In the genomic region with DNA sequence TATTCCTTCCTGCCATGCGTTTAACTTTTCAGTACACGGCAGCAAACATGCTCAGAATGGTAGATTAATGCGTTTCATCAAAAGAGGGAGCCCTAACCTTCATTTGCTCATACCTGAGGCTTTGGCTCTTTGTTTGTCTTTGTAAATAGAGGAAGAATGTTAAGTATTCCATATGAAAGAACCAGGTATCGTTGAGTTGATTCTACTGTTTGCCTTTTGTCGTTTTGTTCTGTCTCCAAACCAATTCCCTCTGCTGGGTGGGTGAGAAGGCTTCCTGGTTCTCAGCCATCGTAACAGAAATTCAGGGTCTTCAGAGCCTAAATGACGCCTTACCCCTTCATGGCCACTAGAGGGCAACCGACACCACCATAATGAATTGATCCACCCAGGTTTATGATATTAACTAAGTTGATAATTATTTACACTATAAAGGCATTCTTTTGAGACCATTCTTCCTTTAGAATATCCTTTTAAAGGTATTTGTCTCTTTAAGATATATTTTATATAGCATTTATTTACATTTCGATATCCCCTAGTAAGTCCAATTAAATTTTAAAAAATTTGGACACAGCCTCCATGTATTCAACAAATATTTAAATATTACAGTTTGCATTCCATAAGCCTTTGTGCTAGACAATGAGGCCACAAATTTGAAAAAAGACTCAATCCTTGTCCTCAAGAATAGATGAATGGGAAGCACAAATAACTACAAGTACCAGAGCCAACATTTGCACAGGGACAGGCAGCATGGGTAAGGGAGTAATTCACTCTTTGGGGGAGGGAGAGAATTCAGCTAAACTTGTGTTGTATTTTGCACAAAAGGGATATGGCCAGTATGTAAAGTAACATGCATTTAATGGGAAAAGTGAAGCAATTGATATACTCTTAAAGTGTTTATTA, we compare ENCODE assay signal across 8 cellular contexts. TPM values are rescaled to one million over a fixed set of nuclear protein-coding genes. Genes with fewer than 3 reads are reported as not detected.
DNase-seq lines count a peak whose midpoint lies in the region; ATAC-seq, FAIRE-seq and TF ChIP-seq lines count a peak whose summit lies in the region.

No MANE protein-coding gene starts in this region.

- H2AFZ ChIP-seq in IMR-90 (replicated peaks; ENCODE audit: low read length, poor library complexity) (peak overlapping the region; percentile 74), PC-3 (ENCODE audit: low read length) (peak overlapping the region; percentile 71), osteoblast (ENCODE audit: low read length) (peak overlapping the region; percentile 85)

- H3K18ac ChIP-seq in IMR-90 (ENCODE audit: low read depth, low read length) = peak overlapping the region; percentile 66

- H2AK5ac ChIP-seq in IMR-90 (ENCODE audit: low read depth, low read length) = no peak overlapping the region

- H3K27me3 ChIP-seq in IMR-90 (ENCODE audit: control insufficient read depth, insufficient read depth, low read length) (peaks cover 13% of the 10 kb centered on the region), PC-3 (ENCODE audit: low read length) (no peaks in the 10 kb centered on the region), foreskin keratinocyte (no peaks in the 10 kb centered on the region), osteoblast (ENCODE audit: insufficient read depth, low read length) (peaks cover 14% of the 10 kb centered on the region)

- no peaks in the 10 kb centered on the region for H3K36me3 Mint-ChIP-seq in activated T-helper 17 cell treated with anti-CD3 and anti-CD28 coated beads, Interleukin-2, amount 50 U/mL, for 72 hours (ENCODE audit: low read depth)

- H3K9ac ChIP-seq in IMR-90 (ENCODE audit: low read depth, low read length) = no peak overlapping the region
- no peak overlapping the region for H3K9ac ChIP-seq in PC-3 (ENCODE audit: low read length)

- peak; percentile 87 for TF ChIP-seq CTCF in IMR-90 (conservative IDR thresholded peaks at IDR 0.05; ENCODE audit: low read depth, low read length)
- TF ChIP-seq CTCF in PC-3 (conservative IDR thresholded peaks at IDR 0.05; ENCODE audit: low read depth, low read length) = peak; percentile 96
- peak; percentile 90 for TF ChIP-seq CTCF in foreskin keratinocyte (conservative IDR thresholded peaks at IDR 0.05)
- TF ChIP-seq CTCF in osteoblast (IDR thresholded peaks at IDR 0.05; ENCODE audit: extremely low read depth, low read depth, low read length) = peak; percentile 84

- H2BK5ac ChIP-seq in IMR-90 (ENCODE audit: low read depth, low read length, poor library complexity, severe bottlenecking) = no peak overlapping the region

- peak; percentile 91 for TF ChIP-seq RAD21 in IMR-90 (IDR thresholded peaks at IDR 0.05; ENCODE audit: low read length)

- H3K4me1 ChIP-seq in IMR-90 (ENCODE audit: control insufficient read depth, insufficient read depth, low read length) (peaks cover 3% of the 10 kb centered on the region; the same call in 1 of the 2 replicates), PC-3 (ENCODE audit: insufficient read depth, low read length) (no peaks in the 10 kb centered on the region), foreskin keratinocyte (no peaks in the 10 kb centered on the region), osteoblast (ENCODE audit: insufficient read depth, low read length) (no peaks in the 10 kb centered on the region)

- WGBS in IMR-90 (ENCODE audit: extremely low coverage in 2 of 2, insufficient read length in 1 of 2), 2 experiments = no CpG with 5 or more reads among the region's 9 CpGs

- dilution Hi-C loops in IMR-90 (cut with HindIII; ENCODE audit: low sequenced_read_pairs, unreplicated experiment) = no loop called here

- H3K4me3 ChIP-seq in IMR-90 (ENCODE audit: insufficient read depth, low read depth, low read length) = peak overlapping the region; percentile 24; the same call in 1 of the 2 replicates
- peak overlapping the region; percentile 67 for H3K4me3 ChIP-seq in PC-3 (ENCODE audit: low read length)
- H3K4me3 ChIP-seq in osteoblast (ENCODE audit: insufficient read depth, low read length) = peak overlapping the region; percentile 49

- in situ Hi-C loops in IMR-90 (cut with MboI; ENCODE audit: low sequenced_read_pairs) = loop anchor here (5.0 kb wide), 1 partner anchor 136 kb away; no protein-coding TSS in a partner anchor

- no peak overlapping the region for H4K91ac ChIP-seq in IMR-90 (ENCODE audit: insufficient read depth, low read depth, low read length)

- ATAC-seq in GM21723 (IDR thresholded peaks at IDR 0.05; ENCODE audit: unreplicated experiment) = peak; percentile 96
- peak; percentile 92 for ATAC-seq in IMR-90 (ENCODE audit: low read depth)
- ATAC-seq in PC-3 = peak; percentile 90
- peak; percentile 77 for ATAC-seq in activated T-helper 17 cell treated with anti-CD3 and anti-CD28 coated beads, Interleukin-2, amount 50 U/mL, for 72 hours (replicated peaks)
- ATAC-seq in foreskin keratinocyte = peak; percentile 85

- H3K9me3 ChIP-seq in IMR-90 (ENCODE audit: control insufficient read depth, insufficient read depth, low read length) (no peaks in the 10 kb centered on the region), PC-3 (ENCODE audit: low read length) (no peaks in the 10 kb centered on the region), osteoblast (ENCODE audit: low read depth, low read length) (no peaks in the 10 kb centered on the region)

- no peaks in the 10 kb centered on the region for H4K20me1 ChIP-seq in IMR-90 (ENCODE audit: insufficient read depth, low read length)
- no peaks in the 10 kb centered on the region for H4K20me1 ChIP-seq in PC-3 (ENCODE audit: low read length)
- no peaks in the 10 kb centered on the region for H4K20me1 ChIP-seq in osteoblast (ENCODE audit: insufficient read depth, low read length)

- DNase-seq in EH (ENCODE audit: low read depth) = peak; percentile 70
- peak; percentile 66 for DNase-seq in IMR-90
- peak; percentile 75 for DNase-seq in PC-3
- DNase-seq in foreskin keratinocyte = peak; percentile 42 to 66
- DNase-seq in osteoblast (ENCODE audit: insufficient read length, low spot score, missing footprints) = peak; percentile 93
- peak; percentile 77 for DNase-seq in urothelium cell line (ENCODE audit: low spot score)

- peak overlapping the region; percentile 23; the same call in 1 of the 2 replicates for H4K5ac ChIP-seq in IMR-90 (ENCODE audit: low read depth, low read length)

- intact Hi-C loops in IMR-90 (cut with micrococcal nuclease) (loop anchor here (1.0 to 2.0 kb wide), 4 partner anchors 135 to 356 kb away; a partner anchor contains a TSS), PC-3 (cut with micrococcal nuclease) (loop anchor here (1.0 to 5.0 kb wide), 5 partner anchors 93 to 356 kb away; a partner anchor contains a TSS)

- POLR2A ChIA-PET in IMR-90 (lab: Charles Lee; ENCODE audit: unreplicated experiment) (no interaction called here), PC-3 (lab: Charles Lee; ENCODE audit: unreplicated experiment) (no interaction called here)

- no peak overlapping the region for H3K56ac ChIP-seq in IMR-90 (ENCODE audit: extremely low read depth, insufficient read depth, low read length)

- H3K79me1 ChIP-seq in IMR-90 (ENCODE audit: low read depth in 1 of 2, low read length in 2 of 2) = no peaks in the 10 kb centered on the region

- H3K27ac ChIP-seq in IMR-90 (ENCODE audit: insufficient read depth, low read length) (no peak overlapping the region), PC-3 (ENCODE audit: low read length) (no peak overlapping the region), foreskin keratinocyte (no peak overlapping the region), osteoblast (ENCODE audit: low read depth, low read length) (no peak overlapping the region)

- no peaks in the 10 kb centered on the region for H3K9me1 ChIP-seq in IMR-90 (ENCODE audit: insufficient read depth, low read length)

- no peak overlapping the region for H2AK9ac ChIP-seq in IMR-90 (replicated peaks; ENCODE audit: low read depth, low read length, poor library complexity)

- 0 out of 2 replicates have a peak, but pooled peaks have one; percentile 29 for TF ChIP-seq POLR2A in IMR-90 (IDR thresholded peaks at IDR 0.05; ENCODE audit: low read depth, low read length)

- H3K4me2 ChIP-seq in IMR-90 (ENCODE audit: low read depth, low read length) = peak overlapping the region; percentile 97
- H3K4me2 ChIP-seq in PC-3 (ENCODE audit: low read length) = peak overlapping the region; percentile 86
- peak overlapping the region; percentile 83 for H3K4me2 ChIP-seq in osteoblast (ENCODE audit: insufficient read depth, low read length)

- BruUV-seq in IMR-90 (replicated peaks; lab: Mats Ljungman, UMichigan) (no TSS peak), PC-3 (replicated peaks; lab: Mats Ljungman, UMichigan) (no TSS peak)

- peaks cover 5% of the 10 kb centered on the region for H3K27me3 Mint-ChIP-seq in activated T-helper 17 cell treated with anti-CD3 and anti-CD28 coated beads, Interleukin-2, amount 50 U/mL, for 72 hours

- no peaks in the 10 kb centered on the region for H3K79me2 ChIP-seq in PC-3 (ENCODE audit: low read length)
- H3K79me2 ChIP-seq in osteoblast (ENCODE audit: insufficient read depth, low read length) = no peaks in the 10 kb centered on the region

- H4K8ac ChIP-seq in IMR-90 (ENCODE audit: low read depth in 2 of 2, low read length in 2 of 2) = 0 out of 4 replicates have a peak overlapping the region, but pooled peaks of 1 of the 2 experiments have one; percentile 27

- no peak for FAIRE-seq in urothelium cell line (lab: Jason Lieb, UNC)

- CTCF ChIA-PET in IMR-90 (lab: Yijun Ruan, JAX) = interaction anchor here (0.7 to 3.9 kb wide), 2 partner anchors 130 to 146 kb away, joined by 3 to 23 read pairs; no protein-coding TSS in a partner anchor
- CTCF ChIA-PET in PC-3 (lab: Charles Lee) = interaction anchor here (1.3 kb wide), 1 partner anchor 146 kb away, joined by 7 read pairs; no protein-coding TSS in a partner anchor

- H3F3A ChIP-seq in PC-3 (ENCODE audit: low read length, unreplicated experiment) = no peaks in the 10 kb centered on the region

- no peaks in the 10 kb centered on the region for H3K9me3 Mint-ChIP-seq in activated T-helper 17 cell treated with anti-CD3 and anti-CD28 coated beads, Interleukin-2, amount 50 U/mL, for 72 hours

- peaks cover 7% of the 10 kb centered on the region for H3K4me1 Mint-ChIP-seq in activated T-helper 17 cell treated with anti-CD3 and anti-CD28 coated beads, Interleukin-2, amount 50 U/mL, for 72 hours

- peak overlapping the region; percentile 67 for H3K4me3 Mint-ChIP-seq in activated T-helper 17 cell treated with anti-CD3 and anti-CD28 coated beads, Interleukin-2, amount 50 U/mL, for 72 hours

- no peak overlapping the region for H3K23ac ChIP-seq in IMR-90 (ENCODE audit: low read depth, low read length)

- H2BK120ac ChIP-seq in IMR-90 (ENCODE audit: low read depth, low read length) = peak overlapping the region; percentile 71

- H3K4ac ChIP-seq in IMR-90 (ENCODE audit: low read depth, low read length) = no peak overlapping the region

- H3K36me3 ChIP-seq in IMR-90 (ENCODE audit: control insufficient read depth, insufficient read depth, low read length) = no peaks in the 10 kb centered on the region
- no peaks in the 10 kb centered on the region for H3K36me3 ChIP-seq in PC-3 (ENCODE audit: low read depth, low read length)
- H3K36me3 ChIP-seq in osteoblast (ENCODE audit: insufficient read depth, low read length) = no peaks in the 10 kb centered on the region

- 0 out of 2 replicates have a peak overlapping the region, but pooled peaks have one; percentile 53 for H3K14ac ChIP-seq in IMR-90 (replicated peaks; ENCODE audit: low read depth, low read length)

- no peaks in the 10 kb centered on the region for H3K9me2 ChIP-seq in PC-3 (replicated peaks; ENCODE audit: low read length)

- H3K27ac Mint-ChIP-seq in activated T-helper 17 cell treated with anti-CD3 and anti-CD28 coated beads, Interleukin-2, amount 50 U/mL, for 72 hours = peak overlapping the region; percentile 65

- H2BK15ac ChIP-seq in IMR-90 (ENCODE audit: low read depth, low read length) = peak overlapping the region; percentile 37; the same call in 1 of the 3 replicates

- H2BK20ac ChIP-seq in IMR-90 (ENCODE audit: low read depth, low read length) = peak overlapping the region; percentile 37

RNA-seq across cellular contexts. Expression of a gene that starts 48.1 kb away (rescaled TPM):
- total RNA-seq in IMR-90 (2012; rRNA removed) (41.9 and 42.8 TPM in 2 replicates), PC-3 (2014; rRNA removed) (106 and 120 TPM in 2 replicates), foreskin keratinocyte (45.9 and 53.0 TPM in 2 replicates), osteoblast (11.8 and 15.6 TPM in 2 replicates)
- polyA plus RNA-seq in IMR-90 (2012; rRNA removed) (41.5 and 52.7 TPM in 2 replicates), foreskin keratinocyte (59.6 and 76.4 TPM in 2 replicates)
- 11.2 and 15.8 TPM in 2 replicates for polyA plus RNA-seq in IMR-90 (2012; cell fraction: cytosol; rRNA removed)
- polyA plus RNA-seq in IMR-90 (2012; cell fraction: nucleus; rRNA removed; ENCODE audit: low replicate concordance) = 7.0 and 45.7 TPM in 2 replicates
- 10 to 100 TPM; 60.7 to 70.9 TPM for total RNA-seq in activated T-helper 17 cell treated with anti-CD3 and anti-CD28 coated beads, Interleukin-2, amount 50 U/mL, for 72 hours

RNA-seq across cellular contexts. Expression of a gene that starts 48.8 kb away (rescaled TPM):
- total RNA-seq in IMR-90 (2012; rRNA removed) = 0.90 and 1.1 TPM in 2 replicates
- polyA plus RNA-seq in IMR-90 (2012; rRNA removed) = 1.5 and 2.0 TPM in 2 replicates
- polyA plus RNA-seq in IMR-90 (2012; cell fraction: cytosol; rRNA removed) = 0.51 and 0.62 TPM in 2 replicates
- polyA plus RNA-seq in IMR-90 (2012; cell fraction: nucleus; rRNA removed; ENCODE audit: low replicate concordance) = 0.67 and 6.4 TPM in 2 replicates
- 0.87 and 2.8 TPM in 2 replicates for total RNA-seq in PC-3 (2014; rRNA removed)
- total RNA-seq in activated T-helper 17 cell treated with anti-CD3 and anti-CD28 coated beads, Interleukin-2, amount 50 U/mL, for 72 hours = 1 to 10 TPM in 1 of 2 donors, under 1 TPM in 1; 0.35 to 2.6 TPM
- 0.51 and 0.56 TPM in 2 replicates for total RNA-seq in foreskin keratinocyte
- polyA plus RNA-seq in foreskin keratinocyte = 0.28 and 0.64 TPM in 2 replicates
- 0.29 and 0.36 TPM in 2 replicates for total RNA-seq in osteoblast
